7 cellular contexts compared by ENCODE assay signal in the genomic region with DNA sequence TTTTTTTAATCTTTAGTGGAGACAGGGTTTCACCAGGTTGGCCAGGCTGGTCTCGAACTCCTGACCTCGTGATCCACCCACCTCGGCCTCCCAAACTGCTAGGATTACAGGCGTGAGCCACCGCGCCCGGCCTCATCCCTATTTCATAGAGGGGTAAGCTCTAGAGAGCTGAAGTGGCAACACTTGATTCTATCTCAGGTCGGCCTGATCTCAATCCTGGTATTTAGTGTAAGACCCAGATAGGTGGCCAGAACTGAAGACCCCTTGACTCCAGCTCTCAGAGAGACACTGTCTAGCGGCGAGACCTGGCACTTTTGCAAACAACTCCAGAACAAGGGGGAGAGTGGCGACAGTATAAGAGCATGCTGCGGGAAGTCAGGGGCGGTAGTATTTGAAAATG. TPM values are rescaled to one million over a fixed set of nuclear protein-coding genes. Genes with fewer than 3 reads are reported as not detected.
DNase-seq lines count a peak whose midpoint lies in the region; ATAC-seq and TF ChIP-seq lines count a peak whose summit lies in the region.
"Not testable (repeated sequence)": the region's sequence is repeated elsewhere in the genome, so short reads cannot be mapped to it uniquely, and the experiment has no call there.

No MANE protein-coding gene starts in this region.

- H3K4me1 ChIP-seq in HUES6 (ENCODE audit: control insufficient read depth, insufficient read depth, low read length): peaks cover 12% of the 10 kb centered on the region; the same call in 1 of the 2 replicates
- peaks cover 21% of the 10 kb centered on the region for H3K4me1 ChIP-seq in body of pancreas
- peaks cover 18% of the 10 kb centered on the region for H3K4me1 ChIP-seq in mesenchymal stem cell (ENCODE audit: control insufficient read depth, insufficient read depth, low read depth, low read length)
- H3K4me1 ChIP-seq in sigmoid colon: peaks cover 0 to 25% (median 23%) of the 10 kb centered on the region in 4 donors

- H3K4me2 ChIP-seq in mesenchymal stem cell (ENCODE audit: low read length, poor library complexity, severe bottlenecking): peak overlapping the region; percentile 55

- intact Hi-C loops in body of pancreas (cut with DNase I): not testable (repeated sequence)
- intact Hi-C loops in sigmoid colon (cut with DNase I): loop anchor here (5.0 kb wide), 1 partner anchor 46 kb away; the partner anchor contains the start of gene DOLPP1

- not testable (repeated sequence) for H3K36me3 ChIP-seq in HUES6 (ENCODE audit: control insufficient read depth, insufficient read depth, low read length); body of pancreas (replicated peaks in 1 of 2; ENCODE audit: insufficient read depth in 1 of 2, low read depth in 2 of 2); sigmoid colon
- peaks cover 3 to 11% of the 10 kb centered on the region in 2 experiments for H3K36me3 ChIP-seq in mesenchymal stem cell (ENCODE audit: control insufficient read depth in 1 of 2, insufficient read depth in 2 of 2, low read depth in 1 of 2, low read length in 2 of 2)

- not testable (repeated sequence) for H3K9me3 ChIP-seq in HUES6 (ENCODE audit: control insufficient read depth, insufficient read depth, low read depth, low read length); body of pancreas; mesenchymal stem cell (ENCODE audit: control insufficient read depth, low read length); sigmoid colon

- peaks cover 20% of the 10 kb centered on the region for H3K79me1 ChIP-seq in mesenchymal stem cell (replicated peaks; ENCODE audit: low read length, poor library complexity, severe bottlenecking)

- H3K27me3 ChIP-seq in HUES6 (ENCODE audit: control insufficient read depth, insufficient read depth, low read length); body of pancreas; mesenchymal stem cell (ENCODE audit: control insufficient read depth in 1 of 2, insufficient read depth in 1 of 2, low read length in 2 of 2); sigmoid colon: not testable (repeated sequence)

- H3K23ac ChIP-seq in mesenchymal stem cell (ENCODE audit: low read length in 2 of 2): not testable (repeated sequence)

- H4K8ac ChIP-seq in mesenchymal stem cell (ENCODE audit: low read length): peak overlapping the region; percentile 79

- not testable (repeated sequence) for TF ChIP-seq POLR2A in body of pancreas (IDR thresholded peaks at IDR 0.05); sigmoid colon (IDR thresholded peaks at IDR 0.05)

- peak overlapping the region; percentile 90 for H2AFZ ChIP-seq in mesenchymal stem cell (ENCODE audit: low read depth, low read length)

- H3K27ac ChIP-seq in HUES6 (ENCODE audit: low read depth, low read length); mesenchymal stem cell (ENCODE audit: low read length, poor library complexity, severe bottlenecking): not testable (repeated sequence)
- peak overlapping the region; percentile 86 for H3K27ac ChIP-seq in VCaP
- peak overlapping the region; percentile 62 to 77 (median 72) for H3K27ac ChIP-seq in body of pancreas
- peak overlapping the region; percentile 84 to 88 (median 86) for H3K27ac ChIP-seq in sigmoid colon

- ATAC-seq in GM18870 (IDR thresholded peaks at IDR 0.05; ENCODE audit: unreplicated experiment) (peak; percentile 6), body of pancreas (peak; percentile 26)

- not testable (repeated sequence) for H2BK5ac ChIP-seq in mesenchymal stem cell (ENCODE audit: low read depth, low read length, poor library complexity, severe bottlenecking)

- not testable (repeated sequence) for TF ChIP-seq CTCF in VCaP (conservative IDR thresholded peaks at IDR 0.05); body of pancreas (IDR thresholded peaks at IDR 0.05); fibroblast of villous mesenchyme (IDR thresholded peaks at IDR 0.05; ENCODE audit: insufficient read depth, low read depth, low read length)
- peak in 1 of 4 experiments; percentile 9 for TF ChIP-seq CTCF in sigmoid colon (IDR thresholded peaks at IDR 0.05)

- H2BK15ac ChIP-seq in mesenchymal stem cell (ENCODE audit: low read depth, poor library complexity, severe bottlenecking): not testable (repeated sequence)

- not testable (repeated sequence) for TF ChIP-seq EP300 in sigmoid colon (IDR thresholded peaks at IDR 0.05)

- H4K91ac ChIP-seq in mesenchymal stem cell (ENCODE audit: low read length): not testable (repeated sequence)

- peak overlapping the region; percentile 57 for H3K4me3 ChIP-seq in HUES6 (ENCODE audit: low read depth, low read length)
- not testable (repeated sequence) for H3K4me3 ChIP-seq in body of pancreas
- peak overlapping the region; percentile 49 for H3K4me3 ChIP-seq in fibroblast of villous mesenchyme (ENCODE audit: low read depth, low read length)
- peak overlapping the region in 1 of 2 experiments; percentile 86 for H3K4me3 ChIP-seq in mesenchymal stem cell (ENCODE audit: insufficient read depth in 1 of 2, low read depth in 1 of 2, low read length in 2 of 2)
- peak overlapping the region; percentile 13 to 96 (median 80) for H3K4me3 ChIP-seq in sigmoid colon

- peak overlapping the region in 1 of 2 experiments; percentile 54 for H3K18ac ChIP-seq in mesenchymal stem cell (ENCODE audit: low read depth in 1 of 2, low read length in 2 of 2)

- H3K14ac ChIP-seq in mesenchymal stem cell (ENCODE audit: low read length in 2 of 2): not testable (repeated sequence)

- peak overlapping the region in 1 of 2 experiments; percentile 60 for H3K4ac ChIP-seq in mesenchymal stem cell (ENCODE audit: low read depth in 1 of 2, low read length in 2 of 2)

- H3K9ac ChIP-seq in HUES6 (ENCODE audit: low read length) (peak overlapping the region; percentile 56), mesenchymal stem cell (ENCODE audit: low read length) (peak overlapping the region; percentile 88)

- 17 to 23% methylated on average over 6 to 8 of the region's 13 CpGs for WGBS in body of pancreas, 2 donors
- 68% methylated on average over 13 of the region's 13 CpGs for WGBS in mesenchymal stem cell
- WGBS in sigmoid colon, 2 donors: 21 to 58% methylated on average over 13 of the region's 13 CpGs

- DNase-seq in body of pancreas; fibroblast of villous mesenchyme (ENCODE audit: low read depth); mesenchymal stem cell; sigmoid colon: not testable (repeated sequence)

- not testable (repeated sequence) for H2BK120ac ChIP-seq in mesenchymal stem cell (ENCODE audit: low read depth, low read length)

- peak overlapping the region in 1 of 2 experiments; percentile 29 for H2BK12ac ChIP-seq in mesenchymal stem cell (ENCODE audit: low read length in 2 of 2)

- H2AK5ac ChIP-seq in mesenchymal stem cell (ENCODE audit: low read length, severe bottlenecking): not testable (repeated sequence)

RNA-seq across cellular contexts. Expression of gene MIGA2, which starts 0.6 kb away (rescaled TPM):
- total RNA-seq in body of pancreas: 10 to 100 TPM; 11.9 to 36.6 TPM
- 22.5 and 26.1 TPM in 2 replicates for total RNA-seq in fibroblast of villous mesenchyme
- polyA plus RNA-seq in mesenchymal stem cell (2013, experiment 1 of 2): 8.5 TPM
- polyA plus RNA-seq in mesenchymal stem cell (2013, experiment 2 of 2): 8.1 TPM
- 10 to 100 TPM; 18.1 to 30.5 (median 25.1) TPM for total RNA-seq in sigmoid colon
- 10 to 100 TPM in 1 of 3 donors, 1 to 10 TPM in 2; 8.4 to 44.3 (median 9.9) TPM for polyA plus RNA-seq in sigmoid colon

RNA-seq across cellular contexts. Expression of gene SH3GLB2, which starts 7.7 kb away (rescaled TPM):
- total RNA-seq in body of pancreas: 100 to 1,000 TPM; 104 to 108 TPM
- 30.9 and 39.3 TPM in 2 replicates for total RNA-seq in fibroblast of villous mesenchyme
- polyA plus RNA-seq in mesenchymal stem cell (2013, experiment 1 of 2): 29.7 TPM
- polyA plus RNA-seq in mesenchymal stem cell (2013, experiment 2 of 2): 30.5 TPM
- total RNA-seq in sigmoid colon: 10 to 100 TPM; 66.7 to 78.3 (median 72.9) TPM
- polyA plus RNA-seq in sigmoid colon: 100 to 1,000 TPM in 1 of 3 donors, 10 to 100 TPM in 2; 49.7 to 143 (median 62.5) TPM

RNA-seq across cellular contexts. Expression of gene DOLPP1, which starts 45.1 kb away (rescaled TPM):
- total RNA-seq in body of pancreas: 1 to 10 TPM; 2.9 to 7.9 TPM
- 11.6 and 14.2 TPM in 2 replicates for total RNA-seq in fibroblast of villous mesenchyme
- 14.0 TPM for polyA plus RNA-seq in mesenchymal stem cell (2013, experiment 1 of 2)
- 13.7 TPM for polyA plus RNA-seq in mesenchymal stem cell (2013, experiment 2 of 2)
- total RNA-seq in sigmoid colon: 1 to 10 TPM; 2.3 to 4.3 (median 3.4) TPM
- 10 to 100 TPM in 1 of 3 donors, 1 to 10 TPM in 2; 9.0 to 39.4 (median 9.7) TPM for polyA plus RNA-seq in sigmoid colon
